In genomic region chr18:76565238-76566173, GRCh38 we compare ENCODE assay signal across 8 cellular contexts.
DNase-seq lines count a peak whose midpoint lies in the region; ATAC-seq, FAIRE-seq and TF ChIP-seq lines count a peak whose summit lies in the region.

No MANE protein-coding gene starts in this region.

- CTCF ChIA-PET in A549 (lab: Yijun Ruan, JAX) = no interaction called here

- POLR2A ChIA-PET in A549 (lab: Yijun Ruan, JAX) = no interaction called here

- H3K4me1 ChIP-seq in A549 (peaks cover 11% of the 10 kb centered on the region), HUES6 (ENCODE audit: control insufficient read depth, insufficient read depth, low read length) (peaks cover 12% of the 10 kb centered on the region), muscle layer of colon (ENCODE audit: insufficient read depth, low read length) (peaks cover 14% of the 10 kb centered on the region)

- H3K9ac ChIP-seq in HUES6 (ENCODE audit: low read length) (no peak overlapping the region), muscle layer of colon (ENCODE audit: low read length) (no peak overlapping the region)

- no peak for TF ChIP-seq EP300 in A549 (IDR thresholded peaks at IDR 0.05)

- H3K4me3 ChIP-seq in A549 (no peak overlapping the region), HUES6 (ENCODE audit: low read depth, low read length) (peak overlapping the region; percentile 40), fibroblast of mammary gland (ENCODE audit: control insufficient read depth, low read depth, low read length) (peak overlapping the region; percentile 58), muscle layer of colon (ENCODE audit: low read depth in 1 of 2, low read length in 2 of 2) (peak overlapping the region; percentile 30 to 40)

- no peaks in the 10 kb centered on the region for H3K27me3 ChIP-seq in HUES6 (ENCODE audit: control insufficient read depth, insufficient read depth, low read length)
- H3K27me3 ChIP-seq in muscle layer of colon (ENCODE audit: control insufficient read depth in 1 of 2, insufficient read depth in 2 of 2, low read length in 2 of 2) = no peaks in the 10 kb centered on the region

- H3K9me3 ChIP-seq in A549 = no peaks in the 10 kb centered on the region; the same call in 2 of the 3 replicates
- 0 out of 2 replicates have a peak, but pooled peaks cover 3% of the 10 kb centered on the region for H3K9me3 ChIP-seq in HUES6 (ENCODE audit: control insufficient read depth, insufficient read depth, low read depth, low read length)
- H3K9me3 ChIP-seq in muscle layer of colon (ENCODE audit: low read length) = no peaks in the 10 kb centered on the region

- H3K27ac ChIP-seq in A549 (peak overlapping the region; percentile 38 to 69; a peak in 3 of 6 replicates), HUES6 (ENCODE audit: low read depth, low read length) (no peak overlapping the region), muscle layer of colon (ENCODE audit: low read depth, low read length) (peak overlapping the region; percentile 7)

- no peaks in the 10 kb centered on the region for H3K36me3 ChIP-seq in HUES6 (ENCODE audit: control insufficient read depth, insufficient read depth, low read length)
- H3K36me3 ChIP-seq in muscle layer of colon (ENCODE audit: insufficient read depth, low read length) = no peaks in the 10 kb centered on the region

- DNase-seq in A549 (ENCODE audit: low read depth in 1 of 2, low spot score in 1 of 2) (peak in 1 of 2 experiments; percentile 34), SIG-M5 treated with dmso at 0.1 percent for 504 hours (lab: John Stamatoyannopoulos, UW; ENCODE audit: unreplicated experiment) (peak; percentile 96), fibroblast of mammary gland (ENCODE audit: low read depth) (peak; percentile 97), cerebellar nuclear complex (lab: John Stamatoyannopoulos, UW) (no peak)
- DNase-seq in central memory CD4-positive, alpha-beta T cell = no peak
- no peak for DNase-seq in stimulated activated CD4-positive, alpha-beta T cell treated with anti-CD3 and anti-CD28 coated beads, Interleukin-4, amount 100 ng/mL, for 4 hours

- ATAC-seq in A549 = peak in 1 of 2 experiments; percentile 70; a peak in 3 of 6 replicates

- TF ChIP-seq RAD21 in A549 (conservative IDR thresholded peaks at IDR 0.05 in 1 of 2, IDR thresholded peaks at IDR 0.05 in 1 of 2) = no peak

- FAIRE-seq in A549 (lab: Jason Lieb, UNC) = no peak

- 89% methylated on average over 23 of the region's 23 CpGs for WGBS in A549 (ENCODE audit: missing lambda C conversion rate)

- TF ChIP-seq CTCF in A549 (IDR thresholded peaks at IDR 0.05) = no peak
- TF ChIP-seq CTCF in fibroblast of mammary gland (conservative IDR thresholded peaks at IDR 0.05; ENCODE audit: control insufficient read depth, insufficient read depth, low read depth, low read length) = no peak

- peak overlapping the region; percentile 37 for H3K4me2 ChIP-seq in A549

- no peak for TF ChIP-seq POLR2A in A549 (IDR thresholded peaks at IDR 0.05; ENCODE audit: low read length)

TF ChIP-seq in A549, 52 proteins besides CTCF, POLR2A, EP300 and RAD21:
- TF ChIP-seq RNF2 (IDR thresholded peaks at IDR 0.05; ENCODE audit: borderline replicate concordance, low read depth) = no peak
- no peak for TF ChIP-seq ZNF302 (CRISPR knock-in tag; IDR thresholded peaks at IDR 0.05)
- TF ChIP-seq ESRRA (IDR thresholded peaks at IDR 0.05; ENCODE audit: borderline replicate concordance, low read length) = no peak
- no peak for TF ChIP-seq BHLHE40 (IDR thresholded peaks at IDR 0.05; ENCODE audit: low read depth, low read length)
- no peak for TF ChIP-seq CHD2 (IDR thresholded peaks at IDR 0.05; ENCODE audit: low read length, partially characterized antibody)
- TF ChIP-seq CEBPB (IDR thresholded peaks at IDR 0.05) = peak in 1 of 2 experiments; percentile 46; a peak in 1 of 4 replicates
- TF ChIP-seq BCL3 (IDR thresholded peaks at IDR 0.05) = no peak
TF ChIP-seq in A549: peak in this region for 1.

Comparison
In these comparisons a context has a peak if more than half of its experiments do, and no peak if none do; other contexts are left out.
1. DNase-seq: peak in SIG-M5 treated with dmso at 0.1 percent for 504 hours (single experiment) and fibroblast of mammary gland (single experiment); none in central memory CD4-positive, alpha-beta T cell (single experiment), stimulated activated CD4-positive, alpha-beta T cell treated with anti-CD3 and anti-CD28 coated beads, Interleukin-4, amount 100 ng/mL, for 4 hours (0 of 2) and cerebellar nuclear complex (0 of 2).